ENCODE assay signal across 2 cellular contexts in genomic region chr14:31461545-31461944, GRCh38.
TF ChIP-seq lines count a peak whose summit lies in the region.

No MANE protein-coding gene starts in this region.

TF ChIP-seq in H1, 55 proteins besides CTCF, POLR2A, EP300 and RAD21:
- TF ChIP-seq JUN (IDR thresholded peaks at IDR 0.05; ENCODE audit: low read depth, low read length) (no peak), SP1 (IDR thresholded peaks at IDR 0.05; ENCODE audit: low read depth, low read length) (no peak), SIN3A (conservative IDR thresholded peaks at IDR 0.05 in 1 of 2, IDR thresholded peaks at IDR 0.05 in 1 of 2; ENCODE audit: low read depth in 1 of 2, low read length in 2 of 2) (no peak), YY1 (IDR thresholded peaks at IDR 0.05; ENCODE audit: low read depth, low read length) (no peak), POLR2AphosphoS5 (IDR thresholded peaks at IDR 0.05; ENCODE audit: low read depth, low read length) (no peak), KDM4A (IDR thresholded peaks at IDR 0.05; ENCODE audit: low read depth, low read length, severe bottlenecking) (no peak), BRCA1 (IDR thresholded peaks at IDR 0.05; ENCODE audit: low read depth, low read length) (no peak), CHD7 (IDR thresholded peaks at IDR 0.05; ENCODE audit: insufficient replicate concordance, low read length) (no peak), GTF2F1 (IDR thresholded peaks at IDR 0.05; ENCODE audit: borderline replicate concordance, low read depth, low read length) (no peak), USF2 (IDR thresholded peaks at IDR 0.05; ENCODE audit: low read length) (no peak), CEBPB (IDR thresholded peaks at IDR 0.05; ENCODE audit: low read depth, low read length) (no peak), SRF (IDR thresholded peaks at IDR 0.05; ENCODE audit: low read depth, low read length) (no peak), TEAD4 (IDR thresholded peaks at IDR 0.05; ENCODE audit: low read depth, low read length) (no peak), SIRT6 (IDR thresholded peaks at IDR 0.05; ENCODE audit: low read length) (no peak), ATF3 (IDR thresholded peaks at IDR 0.05; ENCODE audit: insufficient read depth, low read depth, low read length) (no peak)

TF ChIP-seq in HEK293T, 16 proteins besides CTCF, POLR2A, EP300 and RAD21:
- no peak for TF ChIP-seq ZNF384 (IDR thresholded peaks at IDR 0.05)
- TF ChIP-seq SUZ12 (IDR thresholded peaks at IDR 0.05) = no peak
- TF ChIP-seq TARDBP (IDR thresholded peaks at IDR 0.05) = no peak
- TF ChIP-seq CTBP1 (IDR thresholded peaks at IDR 0.05; ENCODE audit: borderline replicate concordance) = no peak
